Comparison of ENCODE assay signal across 26 cellular contexts in the genomic region with DNA sequence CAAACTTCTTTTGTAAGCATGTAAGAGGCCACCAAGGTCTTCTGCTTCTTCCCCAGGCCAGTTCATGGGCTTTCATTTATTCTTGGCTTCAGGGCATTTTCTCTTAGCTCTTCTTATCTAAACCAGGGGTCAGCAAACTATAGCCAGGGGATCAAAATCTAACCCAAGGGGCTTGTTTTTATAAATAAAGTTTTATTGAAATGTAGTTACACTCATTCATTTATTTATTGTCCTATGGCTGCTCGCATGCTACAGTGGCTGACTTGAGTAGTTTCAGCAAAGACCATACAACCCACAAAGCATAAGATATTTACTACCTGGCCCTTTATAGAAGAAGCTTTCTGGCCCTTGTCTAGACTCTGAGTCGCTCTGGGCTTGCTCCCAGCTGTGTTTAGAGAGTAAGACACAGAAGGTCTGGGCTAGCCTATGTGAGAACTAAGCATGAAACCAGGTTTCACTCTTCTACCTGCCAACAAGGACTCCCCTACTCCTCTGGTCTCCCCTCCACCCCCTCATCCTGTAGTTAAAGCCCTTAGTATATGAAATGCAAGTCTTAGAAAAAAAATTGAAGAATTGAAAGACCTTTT. TPM values are rescaled to one million over a fixed set of nuclear protein-coding genes. Genes with fewer than 3 reads are reported as not detected.
A peak's percentile ranks its signal among the peaks of the same experiment; 100 is the strongest.
DNase-seq lines count a peak whose midpoint lies in the region; ATAC-seq, FAIRE-seq and TF ChIP-seq lines count a peak whose summit lies in the region.
"Had no signal": no experiment of that assay in that cellular context is flagged by ENCODE, and none has a peak within 500 bp of the region (broad histone marks: within the 10 kb centered on the region; RNA-seq: fewer than 3 reads in every experiment).

No MANE protein-coding gene starts in this region.

- in situ Hi-C loops in K562 (cut with MboI): no loop called here

- H3K36me3 ChIP-seq in K562 (ENCODE audit: control insufficient read depth, insufficient read depth, low read length) (no peaks in the 10 kb centered on the region), GM23338 (ENCODE audit: insufficient read depth) (no peaks in the 10 kb centered on the region)
- H3K36me3 ChIP-seq: brain microvascular endothelial cell, SJSA1 had no signal

- H3K9ac ChIP-seq in K562 (ENCODE audit: insufficient read depth in 1 of 2, low read depth in 2 of 2, low read length in 2 of 2): no peak overlapping the region

- no peaks in the 10 kb centered on the region for H3K9me2 ChIP-seq in GM23338 (ENCODE audit: insufficient read depth)

- H4K20me1 ChIP-seq in K562 (replicated peaks; ENCODE audit: control insufficient read depth, insufficient read depth, low read length): no peaks in the 10 kb centered on the region
- H4K20me1 ChIP-seq in GM23338 (replicated peaks; ENCODE audit: insufficient read depth): no peaks in the 10 kb centered on the region

- no TSS peak for BruUV-seq in K562 (replicated peaks; lab: Mats Ljungman, UMichigan)

- H3K4me3 ChIP-seq in K562 (no peak overlapping the region), GM23338 (no peak overlapping the region), foreskin fibroblast (ENCODE audit: low read depth in 1 of 2, low read length in 2 of 2) (no peak overlapping the region)
- H3K4me3 ChIP-seq: coronary artery, SJSA1 had no signal

- H3K27me3 Mint-ChIP-seq in immature natural killer cell (ENCODE audit: low read depth in 3 of 3) (peaks cover 0 to 2% (median 1%) of the 10 kb centered on the region in 3 donors), GM23338 (ENCODE audit: insufficient read depth, low read depth, poor library complexity) (no peaks in the 10 kb centered on the region)
- H3K27me3 Mint-ChIP-seq: activated B cell treated with CpG ODN at 0.5 μM for 24 hours; activated CD4-positive, alpha-beta memory T cell treated with anti-CD3 and anti-CD28 coated beads, Interleukin-2, amount 10 ng/mL, durations not matched to agents 7 days and 5 days; activated naive CD8-positive, alpha-beta T cell treated with anti-CD3 and anti-CD28 coated beads for 36 hours; memory B cell; naive thymus-derived CD8-positive, alpha-beta T cell had no signal

- no peaks in the 10 kb centered on the region for H3K79me2 ChIP-seq in K562 (ENCODE audit: control insufficient read depth, insufficient read depth, low read length)
- no peaks in the 10 kb centered on the region for H3K79me2 ChIP-seq in GM23338 (replicated peaks; ENCODE audit: insufficient read depth)

- FAIRE-seq in K562 (lab: Jason Lieb, UNC): no peak

- TF ChIP-seq CTCF in K562 (IDR thresholded peaks at IDR 0.05 in 2 of 3, conservative IDR thresholded peaks at IDR 0.05 in 1 of 3; ENCODE audit: insufficient read depth in 2 of 3, low read depth in 1 of 3, low read length in 3 of 3) (no peak), GM23338 (conservative IDR thresholded peaks at IDR 0.05; ENCODE audit: low read depth in 2 of 2) (no peak), foreskin fibroblast (IDR thresholded peaks at IDR 0.05; ENCODE audit: low read depth, low read length) (no peak)

- peak; percentile 43 for ATAC-seq in GM19035 (IDR thresholded peaks at IDR 0.05; ENCODE audit: unreplicated experiment)
- peak; percentile 38 for ATAC-seq in HG02571 (IDR thresholded peaks at IDR 0.05; ENCODE audit: unreplicated experiment)
- ATAC-seq in HG03095 (IDR thresholded peaks at IDR 0.05; ENCODE audit: unreplicated experiment): peak; percentile 37
- ATAC-seq in K562: no peak
- no peak for ATAC-seq in GM23338
- ATAC-seq: activated T-cell treated with anti-CD3 and anti-CD28 coated beads, Interleukin-2, amount 50 U/mL, for 72 hours; naive thymus-derived CD8-positive, alpha-beta T cell had no signal

- TF ChIP-seq RAD21 in K562 (CRISPR knock-in tag; conservative IDR thresholded peaks at IDR 0.05 in 1 of 2, IDR thresholded peaks at IDR 0.05 in 1 of 2): no peak

- H3K36me3 Mint-ChIP-seq in immature natural killer cell (no peaks in the 10 kb centered on the region), GM23338 (ENCODE audit: low read depth) (no peaks in the 10 kb centered on the region)
- H3K36me3 Mint-ChIP-seq: activated naive CD8-positive, alpha-beta T cell treated with anti-CD3 and anti-CD28 coated beads for 36 hours; memory B cell; naive thymus-derived CD8-positive, alpha-beta T cell had no signal

- intact Hi-C loops in K562 (cut with micrococcal nuclease): loop anchor here (5.0 kb wide), 2 partner anchors 145 to 770 kb away; no protein-coding TSS in a partner anchor

- H3K4me3 Mint-ChIP-seq in immature natural killer cell (no peak overlapping the region), GM23338 (no peak overlapping the region)
- H3K4me3 Mint-ChIP-seq: activated B cell treated with CpG ODN at 0.5 μM for 24 hours; activated CD4-positive, alpha-beta memory T cell treated with anti-CD3 and anti-CD28 coated beads, Interleukin-2, amount 10 ng/mL, durations not matched to agents 7 days and 5 days; activated naive CD8-positive, alpha-beta T cell treated with anti-CD3 and anti-CD28 coated beads for 36 hours; activated T-cell treated with anti-CD3 and anti-CD28 coated beads, Interleukin-2, amount 50 U/mL, for 72 hours; memory B cell; naive thymus-derived CD8-positive, alpha-beta T cell had no signal

- CTCF ChIA-PET in K562 (lab: Yijun Ruan, JAX; ENCODE audit: low intra/inter-chr PET ratio): interaction anchor here (0.9 kb wide), 1 partner anchor 1648 kb away, joined by 4 read pairs; no protein-coding TSS in a partner anchor

- H3K27ac ChIP-seq in K562 (ENCODE audit: extremely low read depth, low read depth, low read length): no peak overlapping the region
- no peak overlapping the region for H3K27ac ChIP-seq in GM23338 (ENCODE audit: low read depth)
- H3K27ac ChIP-seq: brain microvascular endothelial cell, coronary artery, SJSA1 had no signal

- H3K4me2 ChIP-seq in K562 (ENCODE audit: insufficient read depth, low read length) (no peak overlapping the region), GM23338 (no peak overlapping the region)

- H3K9me3 ChIP-seq in K562 (replicated peaks; ENCODE audit: control insufficient read depth, insufficient read depth, low read depth, low read length): no peaks in the 10 kb centered on the region
- H3K9me3 ChIP-seq: SJSA1 had no signal

- no peaks in the 10 kb centered on the region for H3K9me1 ChIP-seq in K562 (ENCODE audit: control insufficient read depth, insufficient read depth, low read length)

- no peak for TF ChIP-seq EP300 in K562 (IDR thresholded peaks at IDR 0.05; ENCODE audit: low read length)

- no peaks in the 10 kb centered on the region for H3K9me3 Mint-ChIP-seq in immature natural killer cell
- no peaks in the 10 kb centered on the region for H3K9me3 Mint-ChIP-seq in GM23338
- H3K9me3 Mint-ChIP-seq: activated B cell treated with CpG ODN at 0.5 μM for 24 hours; activated CD4-positive, alpha-beta memory T cell treated with anti-CD3 and anti-CD28 coated beads, Interleukin-2, amount 10 ng/mL, durations not matched to agents 7 days and 5 days; activated naive CD8-positive, alpha-beta T cell treated with anti-CD3 and anti-CD28 coated beads for 36 hours; activated T-cell treated with anti-CD3 and anti-CD28 coated beads, Interleukin-2, amount 50 U/mL, for 72 hours; memory B cell; naive thymus-derived CD8-positive, alpha-beta T cell had no signal

- no peaks in the 10 kb centered on the region; a peak in 1 of 5 replicates for H3K4me1 ChIP-seq in K562 (replicated peaks in 1 of 2; ENCODE audit: control insufficient read depth in 2 of 2, insufficient read depth in 2 of 2, low read length in 2 of 2)
- 0 out of 2 replicates have a peak, but pooled peaks cover 2% of the 10 kb centered on the region for H3K4me1 ChIP-seq in GM23338 (ENCODE audit: insufficient read depth)
- H3K4me1 ChIP-seq: SJSA1 had no signal

- peaks cover 7 to 9% of the 10 kb centered on the region in 2 donors for H3K4me1 Mint-ChIP-seq in immature natural killer cell
- H3K4me1 Mint-ChIP-seq in GM23338: peaks cover 12% of the 10 kb centered on the region; the same call in 2 of the 3 replicates

- H3K27me3 ChIP-seq in K562 (ENCODE audit: control insufficient read depth in 2 of 2, insufficient read depth in 2 of 2, low read length in 2 of 2) (no peaks in the 10 kb centered on the region), GM23338 (ENCODE audit: insufficient read depth) (no peaks in the 10 kb centered on the region)
- H3K27me3 ChIP-seq: brain microvascular endothelial cell had no signal

- H2AFZ ChIP-seq in K562 (ENCODE audit: low read depth, low read length): no peak overlapping the region
- no peak overlapping the region for H2AFZ ChIP-seq in GM23338

- TF ChIP-seq POLR2A in K562 (conservative IDR thresholded peaks at IDR 0.05): no peak

- no peak overlapping the region for H3K27ac Mint-ChIP-seq in immature natural killer cell
- no peak overlapping the region for H3K27ac Mint-ChIP-seq in GM23338
- H3K27ac Mint-ChIP-seq: activated B cell treated with CpG ODN at 0.5 μM for 24 hours; activated CD4-positive, alpha-beta memory T cell treated with anti-CD3 and anti-CD28 coated beads, Interleukin-2, amount 10 ng/mL, durations not matched to agents 7 days and 5 days; activated naive CD8-positive, alpha-beta T cell treated with anti-CD3 and anti-CD28 coated beads for 36 hours; activated T-cell treated with anti-CD3 and anti-CD28 coated beads, Interleukin-2, amount 50 U/mL, for 72 hours; memory B cell had no signal

- 15% methylated on average over 2 of the region's 2 CpGs for WGBS in K562 (ENCODE audit: insufficient coverage, low coverage, missing lambda C conversion rate)

- no peaks in the 10 kb centered on the region for H3F3A ChIP-seq in GM23338 (replicated peaks; ENCODE audit: low read depth)

- POLR2A ChIA-PET in K562 (lab: Yijun Ruan, JAX): interaction anchor here (0.8 kb wide), 1 partner anchor 505 kb away, joined by 3 read pairs; no protein-coding TSS in a partner anchor

- no peak for DNase-seq in K562 (ENCODE audit: extremely low read depth in 1 of 4, low spot score in 3 of 4)
- no peak for DNase-seq in immature natural killer cell
- DNase-seq in GM23338 (ENCODE audit: low spot score): no peak
- no peak for DNase-seq in foreskin fibroblast
- DNase-seq: activated B cell treated with CpG ODN at 0.5 μM for 24 hours; activated CD4-positive, alpha-beta memory T cell treated with anti-CD3 and anti-CD28 coated beads, Interleukin-2, amount 10 ng/mL, durations not matched to agents 7 days and 5 days; activated naive CD8-positive, alpha-beta T cell treated with anti-CD3 and anti-CD28 coated beads for 36 hours; activated T-cell treated with anti-CD3 and anti-CD28 coated beads, Interleukin-2, amount 50 U/mL, for 72 hours; brain microvascular endothelial cell; HCEC 1CT; hypothalamus; naive thymus-derived CD8-positive, alpha-beta T cell; NCI-H2171; NCI-H774; stimulated activated CD4-positive, alpha-beta T cell treated with anti-CD3 and anti-CD28 coated beads, Interleukin-2, amount 100 ng/mL, for 24 hours; T-helper 2 cell had no signal

RNA-seq across cellular contexts. Expression of gene KHDC1L, which starts 43.2 kb away (rescaled TPM):
- 1.2 TPM in 1 of 2 replicates, not detected in the other for total RNA-seq in K562 (2011; cell fraction: chromatin; rRNA removed; ENCODE audit: low replicate concordance)
- total RNA-seq in K562 (2011; cell fraction: nucleolus; rRNA removed): not detected in 2 replicates
- not detected in 2 replicates for total RNA-seq in K562 (2011; cell fraction: nucleoplasm; rRNA removed)
- total RNA-seq in K562 (2014; rRNA removed): 0.54 and 0.90 TPM in 2 replicates
- total RNA-seq in K562 (2014; rRNA removed; fragmentation: Illumina TruSeq; extraction: Trizol): 0.33 TPM in 1 of 2 replicates, not detected in the other
- total RNA-seq in K562 (2015; rRNA removed; fragmentation: Illumina TruSeq; extraction: Trizol): 0.69 TPM in 1 of 2 replicates, not detected in the other
- 0.35 and 0.51 TPM in 2 replicates for total RNA-seq in K562 (2021)
- polyA plus RNA-seq in K562 (2011; rRNA removed): 0.54 and 0.93 TPM in 2 replicates
- polyA plus RNA-seq in K562 (2011; cell fraction: cytosol; rRNA removed): 0.75 and 0.78 TPM in 2 replicates
- 0.24 and 1.2 TPM in 2 replicates for polyA plus RNA-seq in K562 (2011; cell fraction: nucleus; rRNA removed)
- 1.0 and 1.4 TPM in 2 replicates for polyA plus RNA-seq in K562 (2012)
- 0.55 and 0.79 TPM in 2 replicates for polyA plus RNA-seq in K562 (2014; fragmentation: Illumina TruSeq; extraction: Trizol)
- 1 to 10 TPM; 1.2 to 1.9 TPM for polyA plus RNA-seq in K562 (2014; fragmentation: Nextera tagmentation; extraction: Ambion mirVana)
- polyA plus RNA-seq in K562 (2014; rRNA removed): 0.39 and 0.41 TPM in 2 replicates
- 0.54 TPM in 1 of 2 replicates, not detected in the other for polyA minus RNA-seq in K562 (2011; rRNA and poly(A)+ RNA removed)
- polyA minus RNA-seq in K562 (2011; cell fraction: cytosol; rRNA and poly(A)+ RNA removed): not detected in 2 replicates
- polyA minus RNA-seq in K562 (2011; cell fraction: nucleus; rRNA and poly(A)+ RNA removed): not detected in 2 replicates
- polyA plus RNA-seq in immature natural killer cell: under 1 TPM in 1 of 3 donors, not detected in 2; 0.77 TPM
- not detected in 2 replicates for total RNA-seq in GM23338 (2014; rRNA removed; shearing (Covaris generic))
- polyA plus RNA-seq in GM23338 (2016; fragmentation: Nextera tagmentation; extraction: Ambion mirVana): not detected in 2 replicates
- total RNA-seq: activated B cell treated with CpG ODN at 0.5 μM for 24 hours; activated naive CD8-positive, alpha-beta T cell treated with anti-CD3 and anti-CD28 coated beads for 36 hours; activated T-cell treated with anti-CD3 and anti-CD28 coated beads, Interleukin-2, amount 50 U/mL, for 72 hours; Daoy; kidney epithelial cell; LHCN-M2; naive thymus-derived CD8-positive, alpha-beta T cell; SJSA1; ureter had no signal
- polyA plus RNA-seq: naive thymus-derived CD8-positive, alpha-beta T cell had no signal

Comparison
In these comparisons a context has a peak if more than half of its experiments do, and no peak if none do; other contexts are left out.
1. ATAC-seq: peak in GM19035 (single experiment), HG02571 (single experiment) and HG03095 (single experiment); none in K562 (single experiment) and GM23338 (single experiment).